ENCODE assay signal across 15 cellular contexts in the genomic region with DNA sequence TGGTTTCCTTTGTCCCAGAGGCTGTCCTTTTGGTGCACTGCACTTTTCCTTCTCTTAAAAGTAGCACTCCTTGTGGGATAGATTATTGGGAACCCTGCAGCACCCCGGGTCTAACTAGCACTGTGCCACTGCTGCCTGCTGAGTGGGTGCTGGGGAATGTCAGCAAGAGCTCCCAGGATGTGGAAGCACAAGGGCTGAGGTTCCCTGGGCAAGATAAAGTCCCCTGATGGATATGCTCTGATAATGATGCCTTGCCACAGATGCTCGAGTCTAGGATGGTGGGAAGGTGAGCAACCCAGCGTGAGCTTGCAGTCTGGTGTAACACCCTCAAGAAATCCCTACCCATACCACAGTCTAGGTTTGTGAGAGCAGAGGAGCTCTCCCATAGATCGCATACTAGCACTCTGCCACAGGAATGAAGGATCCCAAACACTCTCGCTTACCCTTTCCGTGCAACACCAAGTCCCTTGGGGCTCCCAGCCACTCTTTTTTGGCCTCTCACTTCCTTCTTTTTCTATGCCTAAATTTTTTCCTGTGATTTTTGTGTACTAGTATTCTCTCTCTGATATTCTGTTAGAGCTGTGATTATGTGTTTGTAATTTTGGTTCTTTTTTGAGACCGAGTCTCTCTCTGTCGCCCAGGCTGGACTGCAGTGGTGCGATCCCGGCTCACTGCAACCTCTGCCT. TPM values are rescaled to one million over a fixed set of nuclear protein-coding genes. Genes with fewer than 3 reads are reported as not detected.
DNase-seq lines count a peak whose midpoint lies in the region; ATAC-seq and TF ChIP-seq lines count a peak whose summit lies in the region.
"Had no signal": no experiment of that assay in that cellular context is flagged by ENCODE, and none has a peak within 500 bp of the region (broad histone marks: within the 10 kb centered on the region; RNA-seq: fewer than 3 reads in every experiment).

No MANE protein-coding gene starts in this region.

- H3K27me3 ChIP-seq in SK-N-SH (ENCODE audit: insufficient read depth) (no peaks in the 10 kb centered on the region), H9 (ENCODE audit: insufficient read depth, low read length) (no peaks in the 10 kb centered on the region), colonic mucosa (no peaks in the 10 kb centered on the region)
- H3K27me3 ChIP-seq: ascending aorta had no signal

- H3K36me3 ChIP-seq in SK-N-SH (replicated peaks in 1 of 2; ENCODE audit: control insufficient read depth in 1 of 2, insufficient read depth in 2 of 2, low read length in 1 of 2): peaks cover 22 to 26% of the 10 kb centered on the region in 2 experiments
- H3K36me3 ChIP-seq in colonic mucosa: no peaks in the 10 kb centered on the region

- POLR2A ChIA-PET in SK-N-SH (lab: Yijun Ruan, JAX): no interaction called here

- H3K56ac ChIP-seq in H9 (ENCODE audit: insufficient read length, low read depth, low read length): no peak overlapping the region

- no peaks in the 10 kb centered on the region for H3K9me3 Mint-ChIP-seq in H9
- peaks cover 7% of the 10 kb centered on the region for H3K9me3 Mint-ChIP-seq in central memory CD8-positive, alpha-beta T cell
- H3K9me3 Mint-ChIP-seq in natural killer cell: peaks cover 3 to 4% of the 10 kb centered on the region in 2 donors

- 94% methylated on average over 10 of the region's 10 CpGs for WGBS in SK-N-SH (ENCODE audit: low lambda C conversion rate)
- WGBS in H9 (ENCODE audit: extremely low coverage, insufficient read length, low lambda C conversion rate): no CpG with 5 or more reads among the region's 10 CpGs

- H3K4me1 Mint-ChIP-seq in H9: peaks cover 16 to 35% of the 10 kb centered on the region in 2 experiments
- peaks cover 81% of the 10 kb centered on the region for H3K4me1 Mint-ChIP-seq in central memory CD8-positive, alpha-beta T cell
- H3K4me1 Mint-ChIP-seq in natural killer cell: peaks cover 69 to 72% of the 10 kb centered on the region in 2 donors

- H3K79me2 ChIP-seq in SK-N-SH (ENCODE audit: insufficient read depth): peaks cover 67% of the 10 kb centered on the region
- peaks cover 9% of the 10 kb centered on the region; the same call in 1 of the 2 replicates for H3K79me2 ChIP-seq in H9 (ENCODE audit: insufficient read depth, low read length)

- intact Hi-C loops in natural killer cell (cut with micrococcal nuclease): no loop called here
- intact Hi-C loops in colonic mucosa (cut with DNase I): no loop called here

- no peak for TF ChIP-seq EP300 in SK-N-SH (IDR thresholded peaks at IDR 0.05; ENCODE audit: borderline replicate concordance in 1 of 2, low read depth in 1 of 2, low read length in 1 of 2)

- no peak overlapping the region for H3K14ac ChIP-seq in H9 (ENCODE audit: insufficient read depth, low read length)

- H3K27me3 Mint-ChIP-seq in H9 (ENCODE audit: low read depth): no peaks in the 10 kb centered on the region
- H3K27me3 Mint-ChIP-seq in central memory CD8-positive, alpha-beta T cell: no peaks in the 10 kb centered on the region
- no peaks in the 10 kb centered on the region for H3K27me3 Mint-ChIP-seq in natural killer cell (ENCODE audit: low read depth in 2 of 2)

- DNase-seq in SK-N-SH (no peak), H9 (no peak), natural killer cell (no peak), colonic mucosa (no peak)
- DNase-seq in central memory CD8-positive, alpha-beta T cell (ENCODE audit: low spot score in 2 of 2): no peak
- DNase-seq in stimulated activated naive CD4-positive, alpha-beta T cell treated with Interleukin-2 at 50 U/mL for 16 hours (lab: John Stamatoyannopoulos, UW): no peak
- DNase-seq: activated CD8-positive, alpha-beta memory T cell treated with anti-CD3 and anti-CD28 coated beads for 24 hours; Kasumi-1; NCI-H2029; NCI-H774; nucleus accumbens had no signal

- H3K9ac ChIP-seq in SK-N-SH (no peak overlapping the region), H9 (ENCODE audit: extremely low read depth, insufficient read length, low read length) (no peak overlapping the region), colonic mucosa (ENCODE audit: low read depth in 2 of 2, low read length in 2 of 2) (no peak overlapping the region)

- no peak overlapping the region for H3K4me3 Mint-ChIP-seq in H9
- H3K4me3 Mint-ChIP-seq in central memory CD8-positive, alpha-beta T cell: peak overlapping the region; percentile 31
- peak overlapping the region; percentile 6 for H3K4me3 Mint-ChIP-seq in natural killer cell

- peaks cover 0 to 7% of the 10 kb centered on the region in 2 experiments; a peak in 1 of 4 replicates for H3K4me1 ChIP-seq in SK-N-SH (ENCODE audit: control insufficient read depth in 1 of 2, insufficient read depth in 2 of 2, low read depth in 1 of 2, low read length in 1 of 2)
- H3K4me1 ChIP-seq in H9 (ENCODE audit: insufficient read depth, low read length): no peaks in the 10 kb centered on the region; the same call in 1 of the 2 replicates
- H3K4me1 ChIP-seq in colonic mucosa: no peaks in the 10 kb centered on the region
- H3K4me1 ChIP-seq: ascending aorta had no signal

- H3K9me2 ChIP-seq in SK-N-SH: no peaks in the 10 kb centered on the region

- no peaks in the 10 kb centered on the region for H3F3A ChIP-seq in SK-N-SH (replicated peaks; ENCODE audit: insufficient read depth)

- no peak overlapping the region for H4K5ac ChIP-seq in H9 (ENCODE audit: insufficient read length, low read depth, low read length)

- no peak overlapping the region for H3K4ac ChIP-seq in H9 (ENCODE audit: low read depth, low read length)

- TF ChIP-seq CTCF in SK-N-SH (IDR thresholded peaks at IDR 0.05) (no peak), H9 (conservative IDR thresholded peaks at IDR 0.05) (no peak), natural killer cell (IDR thresholded peaks at IDR 0.05) (no peak), colonic mucosa (IDR thresholded peaks at IDR 0.05) (no peak)

- no peak overlapping the region for H4K91ac ChIP-seq in H9 (ENCODE audit: insufficient read length, low read depth, low read length)

- no peak overlapping the region for H2AK5ac ChIP-seq in H9 (ENCODE audit: insufficient read length, low read length)

- H3K4me3 ChIP-seq in SK-N-SH (ENCODE audit: low read depth in 2 of 2, low read length in 1 of 2): no peak overlapping the region
- H3K4me3 ChIP-seq in colonic mucosa: no peak overlapping the region
- H3K4me3 ChIP-seq: ascending aorta had no signal

- H2BK120ac ChIP-seq in H9 (ENCODE audit: low read depth, low read length, poor library complexity, severe bottlenecking): no peak overlapping the region

- no peak overlapping the region for H3K4me2 ChIP-seq in SK-N-SH
- no peak overlapping the region for H3K4me2 ChIP-seq in H9 (ENCODE audit: insufficient read depth, insufficient read length, low read length)

- no peak overlapping the region for H4K8ac ChIP-seq in H9 (replicated peaks; ENCODE audit: insufficient read length, low read depth, low read length)

- H3K79me1 ChIP-seq in H9 (ENCODE audit: insufficient read depth, low read depth, low read length, poor library complexity, severe bottlenecking): no peaks in the 10 kb centered on the region

- H3K23ac ChIP-seq in H9 (ENCODE audit: insufficient read length, low read depth, low read length): no peak overlapping the region

- no peak overlapping the region for H2BK12ac ChIP-seq in H9 (ENCODE audit: insufficient read length, low read depth, low read length)

- H3K27ac ChIP-seq in SK-N-SH (ENCODE audit: low read depth in 2 of 2, low read length in 1 of 2): no peak overlapping the region
- H3K27ac ChIP-seq in H9 (ENCODE audit: insufficient read length, low read depth, low read length): no peak overlapping the region
- H3K27ac ChIP-seq in colonic mucosa: no peak overlapping the region
- H3K27ac ChIP-seq: 22Rv1, ascending aorta had no signal

- H3K23me2 ChIP-seq in H9 (ENCODE audit: insufficient read length, low read depth, low read length, poor library complexity, severe bottlenecking): no peaks in the 10 kb centered on the region

- H3T11ph ChIP-seq in H9 (ENCODE audit: low read length): no peak overlapping the region

- ATAC-seq in SK-N-SH treated with all-trans-retinoic acid at 6 μM for 48 hours (peak; percentile 16; the same call in 1 of the 3 replicates), natural killer cell (peak in 2 of 3 donors; percentile 24 to 31), HG02938 (IDR thresholded peaks at IDR 0.05; ENCODE audit: unreplicated experiment) (no peak)
- no peak for ATAC-seq in central memory CD8-positive, alpha-beta T cell (replicated peaks; ENCODE audit: extremely low read depth, poor library complexity, severe bottlenecking)

- TF ChIP-seq RAD21 in SK-N-SH (IDR thresholded peaks at IDR 0.05; ENCODE audit: low read length): no peak

- peaks cover 2 to 22% (median 18%) of the 10 kb centered on the region in 3 experiments for H3K36me3 Mint-ChIP-seq in H9 (ENCODE audit: insufficient read depth in 1 of 3, low read depth in 3 of 3)
- peaks cover 25% of the 10 kb centered on the region for H3K36me3 Mint-ChIP-seq in central memory CD8-positive, alpha-beta T cell (ENCODE audit: insufficient read depth)
- H3K36me3 Mint-ChIP-seq in natural killer cell: peaks cover 35% of the 10 kb centered on the region

- H3K9me3 ChIP-seq in SK-N-SH: peaks cover 14% of the 10 kb centered on the region
- H3K9me3 ChIP-seq in H9 (ENCODE audit: control insufficient read depth, low read depth, low read length): no peaks in the 10 kb centered on the region
- H3K9me3 ChIP-seq in colonic mucosa: no peaks in the 10 kb centered on the region

- no peak overlapping the region for H2BK20ac ChIP-seq in H9 (ENCODE audit: low read depth, low read length, poor library complexity, severe bottlenecking)

- CTCF ChIA-PET in SK-N-SH (lab: Yijun Ruan, JAX): interaction anchor here (1.3 kb wide), 1 partner anchor 8 kb away, joined by 3 read pairs; no protein-coding TSS in a partner anchor

- no peak overlapping the region for H2BK5ac ChIP-seq in H9 (ENCODE audit: insufficient read length, low read length)

- H4K20me1 ChIP-seq in SK-N-SH (ENCODE audit: insufficient read depth): peaks cover 26% of the 10 kb centered on the region
- H4K20me1 ChIP-seq in H9 (ENCODE audit: control insufficient read depth, insufficient read depth, insufficient read length): no peaks in the 10 kb centered on the region

- no peak overlapping the region for H2BK15ac ChIP-seq in H9 (ENCODE audit: low read depth, low read length)

- H2AFZ ChIP-seq in SK-N-SH (ENCODE audit: low read depth): no peak overlapping the region
- no peak overlapping the region for H2AFZ ChIP-seq in H9 (ENCODE audit: low read length)

- H3K27ac Mint-ChIP-seq in H9 (peak overlapping the region; percentile 23 to 89 (median 41); a peak in 5 of 7 replicates), natural killer cell (no peak overlapping the region)
- peak overlapping the region; percentile 49 for H3K27ac Mint-ChIP-seq in central memory CD8-positive, alpha-beta T cell (ENCODE audit: low read depth)

- H3K18ac ChIP-seq in H9 (ENCODE audit: insufficient read length, low read depth, low read length): no peak overlapping the region

TF ChIP-seq in SK-N-SH treated with all-trans-retinoic acid at 6 μM for 48 hours, 23 proteins besides CTCF, POLR2A, EP300 and RAD21 (continues in another document):
- no peak for TF ChIP-seq TOX (CRISPR knock-in tag; IDR thresholded peaks at IDR 0.05; ENCODE audit: borderline replicate concordance)

RNA-seq across cellular contexts. Expression of a gene that starts 32.7 kb away (rescaled TPM):
- polyA plus RNA-seq in SK-N-SH (2012; rRNA removed): 13.2 and 19.1 TPM in 2 replicates
- 14.2 and 16.4 TPM in 2 replicates for polyA plus RNA-seq in SK-N-SH (2012; cell fraction: cytosol; rRNA removed)
- 22.3 and 52.3 TPM in 2 replicates for polyA plus RNA-seq in SK-N-SH (2012; cell fraction: nucleus; rRNA removed)
- total RNA-seq in H9 (2021): 35.3 and 36.0 TPM in 2 replicates
- 100 to 1,000 TPM; 188 to 251 (median 197) TPM for total RNA-seq in natural killer cell
- 10 to 100 TPM; 50.3 to 63.0 TPM for total RNA-seq in colonic mucosa

Comparison
In these comparisons a context has a peak if more than half of its experiments do, and no peak if none do; other contexts are left out.
1. ATAC-seq: peak in SK-N-SH treated with all-trans-retinoic acid at 6 μM for 48 hours (single experiment) and natural killer cell (2 of 3); none in central memory CD8-positive, alpha-beta T cell (single experiment) and HG02938 (single experiment).
2. H3K27ac Mint-ChIP-seq: peak in H9 (3 of 3) and central memory CD8-positive, alpha-beta T cell (single experiment); none in natural killer cell (0 of 2).
3. H3K4me3 Mint-ChIP-seq: peak in central memory CD8-positive, alpha-beta T cell (single experiment) and natural killer cell (single experiment); none in H9 (0 of 2).